In the genomic region with DNA sequence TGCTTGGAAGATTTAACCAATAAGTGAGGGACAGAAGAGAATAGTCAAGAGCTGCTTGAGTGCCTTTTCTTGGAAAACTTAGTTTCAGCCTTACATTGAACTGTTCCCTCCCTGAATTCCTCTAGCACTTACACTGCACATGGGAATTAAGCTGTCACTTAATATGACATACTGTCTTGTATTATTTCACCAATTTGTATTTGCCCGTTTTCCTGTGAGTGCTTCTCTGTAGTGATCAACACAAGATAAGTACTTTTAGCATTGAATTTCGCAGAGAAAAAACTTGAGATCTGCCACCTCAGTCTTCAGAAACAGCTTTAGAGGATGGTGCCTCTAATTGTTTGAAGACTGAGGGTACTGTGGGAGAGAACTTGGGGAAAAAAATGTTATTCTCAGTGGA, we compare ENCODE assay signal across 24 cellular contexts. TPM values are rescaled to one million over a fixed set of nuclear protein-coding genes. Genes with fewer than 3 reads are reported as not detected.
DNase-seq lines count a peak whose midpoint lies in the region; ATAC-seq and TF ChIP-seq lines count a peak whose summit lies in the region.
"Had no signal": no experiment of that assay in that cellular context is flagged by ENCODE, and none has a peak within 500 bp of the region (broad histone marks: within the 10 kb centered on the region; RNA-seq: fewer than 3 reads in every experiment).

No MANE protein-coding gene starts in this region.

- H3K9me2 ChIP-seq in OCI-LY7 (ENCODE audit: insufficient read depth, low read length) (no peaks in the 10 kb centered on the region), neural cell (ENCODE audit: insufficient read depth, low read length) (no peaks in the 10 kb centered on the region)

- no peak for DNase-seq in CD4-positive, CD25-positive, alpha-beta regulatory T cell
- DNase-seq in HEK293T (ENCODE audit: extremely low spot score) (no peak), OCI-LY7 (ENCODE audit: low spot score) (no peak), CD14-positive monocyte (ENCODE audit: low spot score) (no peak), GM20000 (ENCODE audit: low spot score) (no peak), SJCRH30 (no peak)
- DNase-seq: activated CD4-positive, alpha-beta T cell treated with anti-CD3 and anti-CD28 coated beads for 36 hours; activated CD8-positive, alpha-beta T cell treated with anti-CD3 and anti-CD28 coated beads, Interleukin-2, amount 10 ng/mL, durations not matched to agents 7 days and 5 days; activated effector memory CD4-positive, alpha-beta T cell treated with anti-CD3 and anti-CD28 coated beads, Interleukin-2, amount 50 U/mL, for 16 hours; activated T-cell treated with anti-CD3 and anti-CD28 coated beads for 4 hours; C1 segment of cervical spinal cord; GOT3; IMR-90; mesendoderm; NCI-H1105; NCI-H187 treated with DMSO at 0.1 percent for 48 hours; NCI-H226; NCI-H748 treated with DMSO at 0.1 percent for 48 hours; nucleus accumbens; psoas muscle had no signal

- H3K36me3 ChIP-seq in CD4-positive, CD25-positive, alpha-beta regulatory T cell (ENCODE audit: control insufficient read depth, insufficient read depth, low read length) = peaks cover 31% of the 10 kb centered on the region
- H3K36me3 ChIP-seq in OCI-LY7 (ENCODE audit: insufficient read depth, low read length) (peaks cover 66% of the 10 kb centered on the region), neural cell (ENCODE audit: insufficient read depth, low read length) (no peaks in the 10 kb centered on the region), SJCRH30 (peaks cover 17% of the 10 kb centered on the region)

- peaks cover 97% of the 10 kb centered on the region for H3K79me2 ChIP-seq in OCI-LY7 (ENCODE audit: insufficient read depth, low read depth, low read length)
- H3K79me2 ChIP-seq in neural cell (replicated peaks; ENCODE audit: insufficient read depth, low read length) = peaks cover 63% of the 10 kb centered on the region

- no peak overlapping the region for H3K27ac ChIP-seq in CD4-positive, CD25-positive, alpha-beta regulatory T cell (ENCODE audit: insufficient read depth, low read length, poor library complexity, severe bottlenecking)
- no peak overlapping the region for H3K27ac ChIP-seq in OCI-LY7 (ENCODE audit: low read depth, low read length, poor library complexity, severe bottlenecking)
- peak overlapping the region; percentile 60 for H3K27ac ChIP-seq in neural cell (ENCODE audit: low read length)
- H3K27ac ChIP-seq in SJCRH30 = no peak overlapping the region
- H3K27ac ChIP-seq: psoas muscle, tibial nerve had no signal

- no peaks in the 10 kb centered on the region for H3F3A ChIP-seq in neural cell (ENCODE audit: insufficient read depth, low read length, poor library complexity, severe bottlenecking)

- no peaks in the 10 kb centered on the region for H3K27me3 ChIP-seq in CD4-positive, CD25-positive, alpha-beta regulatory T cell (ENCODE audit: control insufficient read depth, insufficient read depth, low read length)
- H3K27me3 ChIP-seq in neural cell (ENCODE audit: insufficient read depth, low read depth, low read length) = no peaks in the 10 kb centered on the region
- H3K27me3 ChIP-seq in SJCRH30 = no peaks in the 10 kb centered on the region
- H3K27me3 ChIP-seq: tibial nerve had no signal

- H4K20me1 ChIP-seq in OCI-LY7 (ENCODE audit: insufficient read depth, low read length) (peaks cover 23% of the 10 kb centered on the region), neural cell (ENCODE audit: insufficient read depth) (no peaks in the 10 kb centered on the region)

- H3K4me3 ChIP-seq in CD4-positive, CD25-positive, alpha-beta regulatory T cell (ENCODE audit: low read depth, low read length) = no peak overlapping the region
- no peak overlapping the region for H3K4me3 ChIP-seq in OCI-LY7 (ENCODE audit: low read depth, low read length, poor library complexity, severe bottlenecking)
- H3K4me3 ChIP-seq in neural cell (ENCODE audit: low read length) = peak overlapping the region; percentile 84
- no peak overlapping the region for H3K4me3 ChIP-seq in SJCRH30
- H3K4me3 ChIP-seq: psoas muscle, tibial nerve had no signal

- no peak for TF ChIP-seq RAD21 in neural cell (conservative IDR thresholded peaks at IDR 0.05)

- no peaks in the 10 kb centered on the region for H3K9me3 ChIP-seq in CD4-positive, CD25-positive, alpha-beta regulatory T cell (ENCODE audit: control insufficient read depth in 2 of 2, low read length in 2 of 2)
- no peaks in the 10 kb centered on the region; the same call in 1 of the 2 replicates for H3K9me3 ChIP-seq in OCI-LY7 (ENCODE audit: low read length)
- H3K9me3 ChIP-seq in neural cell (ENCODE audit: low read length) = no peaks in the 10 kb centered on the region
- no peaks in the 10 kb centered on the region for H3K9me3 ChIP-seq in SJCRH30 (replicated peaks)
- H3K9me3 ChIP-seq: psoas muscle, tibial nerve had no signal

- H3K9me3 Mint-ChIP-seq in CD4-positive, CD25-positive, alpha-beta regulatory T cell = no peaks in the 10 kb centered on the region
- H3K9me3 Mint-ChIP-seq in CD14-positive monocyte = no peaks in the 10 kb centered on the region
- H3K9me3 Mint-ChIP-seq: central memory CD8-positive, alpha-beta T cell; T-helper 2 cell treated with Interferon-gamma antibody and Interleukin-4, amounts not matched to agents 5 μg/mL and 100 μg/mL, for 36 hours had no signal

- no peak overlapping the region for H3K9ac ChIP-seq in neural cell (ENCODE audit: low read length)

- POLR2A ChIA-PET in HEK293T (lab: Yijun Ruan, JAX) (no interaction called here), OCI-LY7 (lab: Charles Lee) (interaction anchor here (0.7 to 2.7 kb wide), 5 partner anchors 9 to 99 kb away, joined by 3 to 21 read pairs (median 4); a partner anchor contains a TSS)

- BruUV-seq in OCI-LY7 (replicated peaks; lab: Mats Ljungman, UMichigan) = no TSS peak

- intact Hi-C loops in OCI-LY7 (cut with micrococcal nuclease; ENCODE audit: unreplicated experiment) (no loop called here), CD14-positive monocyte (cut with micrococcal nuclease) (loop anchor here in 1 of 2 donors (5.0 kb wide), 1 partner anchor 35 kb away; a partner anchor contains a TSS)

- TF ChIP-seq EP300 in neural cell (conservative IDR thresholded peaks at IDR 0.05; ENCODE audit: poor library complexity, severe bottlenecking) = peak; percentile 94

- H3K27ac Mint-ChIP-seq in CD4-positive, CD25-positive, alpha-beta regulatory T cell = no peak overlapping the region
- H3K27ac Mint-ChIP-seq in CD14-positive monocyte = peak overlapping the region in 2 of 7 donors; percentile 19 to 42
- H3K27ac Mint-ChIP-seq: activated CD4-positive, alpha-beta T cell treated with anti-CD3 and anti-CD28 coated beads for 36 hours; activated CD8-positive, alpha-beta T cell treated with anti-CD3 and anti-CD28 coated beads, Interleukin-2, amount 10 ng/mL, durations not matched to agents 7 days and 5 days; T-helper 2 cell treated with Interferon-gamma antibody and Interleukin-4, amounts not matched to agents 5 μg/mL and 100 μg/mL, for 36 hours had no signal

- peaks cover 49 to 91% (median 74%) of the 10 kb centered on the region in 4 donors for H3K4me1 Mint-ChIP-seq in CD4-positive, CD25-positive, alpha-beta regulatory T cell
- H3K4me1 Mint-ChIP-seq in CD14-positive monocyte = peaks cover 44% of the 10 kb centered on the region

- peak overlapping the region in 3 of 4 donors; percentile 25 to 66 (median 52) for H3K4me3 Mint-ChIP-seq in CD4-positive, CD25-positive, alpha-beta regulatory T cell
- H3K4me3 Mint-ChIP-seq in CD14-positive monocyte = no peak overlapping the region
- H3K4me3 Mint-ChIP-seq: activated CD4-positive, alpha-beta T cell treated with anti-CD3 and anti-CD28 coated beads for 36 hours; activated CD8-positive, alpha-beta T cell treated with anti-CD3 and anti-CD28 coated beads, Interleukin-2, amount 10 ng/mL, durations not matched to agents 7 days and 5 days; central memory CD8-positive, alpha-beta T cell; T-helper 2 cell treated with Interferon-gamma antibody and Interleukin-4, amounts not matched to agents 5 μg/mL and 100 μg/mL, for 36 hours had no signal

- CTCF ChIA-PET in HEK293T (lab: Yijun Ruan, JAX) (no interaction called here), OCI-LY7 (lab: Charles Lee; ENCODE audit: unreplicated experiment) (no interaction called here)

- no peaks in the 10 kb centered on the region for H3K27me3 Mint-ChIP-seq in CD4-positive, CD25-positive, alpha-beta regulatory T cell
- H3K27me3 Mint-ChIP-seq in CD14-positive monocyte (ENCODE audit: low read depth in 3 of 3) = peaks cover 0 to 3% (median 0%) of the 10 kb centered on the region in 3 donors
- H3K27me3 Mint-ChIP-seq: activated CD4-positive, alpha-beta T cell treated with anti-CD3 and anti-CD28 coated beads for 36 hours; central memory CD8-positive, alpha-beta T cell had no signal

- TF ChIP-seq CTCF in OCI-LY7 (conservative IDR thresholded peaks at IDR 0.05; ENCODE audit: low read length) (no peak), neural cell (IDR thresholded peaks at IDR 0.05; ENCODE audit: poor library complexity, severe bottlenecking) (no peak), CD14-positive monocyte (IDR thresholded peaks at IDR 0.05) (no peak), GM20000 (IDR thresholded peaks at IDR 0.05; ENCODE audit: extremely low read depth, missing control alignments) (no peak)

- ATAC-seq in CD4-positive, CD25-positive, alpha-beta regulatory T cell (ENCODE audit: low read depth in 2 of 2) = no peak
- ATAC-seq: activated CD4-positive, alpha-beta T cell treated with anti-CD3 and anti-CD28 coated beads for 36 hours; activated CD8-positive, alpha-beta T cell treated with anti-CD3 and anti-CD28 coated beads, Interleukin-2, amount 10 ng/mL, durations not matched to agents 7 days and 5 days; psoas muscle had no signal

- peaks cover 35% of the 10 kb centered on the region for H3K4me1 ChIP-seq in CD4-positive, CD25-positive, alpha-beta regulatory T cell (ENCODE audit: control insufficient read depth, insufficient read depth, low read length, poor library complexity, severe bottlenecking)
- H3K4me1 ChIP-seq in OCI-LY7 (ENCODE audit: insufficient read depth, low read length, poor library complexity, severe bottlenecking) (peaks cover 43% of the 10 kb centered on the region), SJCRH30 (peaks cover 5% of the 10 kb centered on the region; the same call in 1 of the 2 replicates)

- H3K4me2 ChIP-seq in OCI-LY7 (ENCODE audit: low read length) = peak overlapping the region; percentile 50
- peak overlapping the region; percentile 20 for H3K4me2 ChIP-seq in neural cell (ENCODE audit: low read length)

- H2AFZ ChIP-seq in OCI-LY7 (ENCODE audit: low read length) (no peak overlapping the region), neural cell (ENCODE audit: low read depth, low read length) (no peak overlapping the region)

- peaks cover 18% of the 10 kb centered on the region for H3K36me3 Mint-ChIP-seq in CD4-positive, CD25-positive, alpha-beta regulatory T cell
- H3K36me3 Mint-ChIP-seq in CD14-positive monocyte = peaks cover 19 to 38% of the 10 kb centered on the region in 2 donors

RNA-seq across cellular contexts. Expression of a gene that starts 3.7 kb away (rescaled TPM):
- 73.2 TPM for total RNA-seq in CD4-positive, CD25-positive, alpha-beta regulatory T cell
- 100 to 1,000 TPM; 166 to 266 (median 195) TPM for polyA plus RNA-seq in CD4-positive, CD25-positive, alpha-beta regulatory T cell
- 38.3 and 39.6 TPM in 2 replicates for total RNA-seq in OCI-LY7 (2014; rRNA removed; shearing (Covaris generic))
- 168 and 212 TPM in 2 replicates for total RNA-seq in OCI-LY7 (2022)
- 84.7 and 99.4 TPM in 2 replicates for polyA plus RNA-seq in neural cell
- 69.6 and 201 TPM in 2 replicates for polyA minus RNA-seq in neural cell
- 100 to 1,000 TPM; 150 to 185 TPM for polyA plus RNA-seq in CD14-positive monocyte
- total RNA-seq in SJCRH30 (2014; rRNA removed; shearing (Covaris generic)) = 61.3 and 77.8 TPM in 2 replicates

RNA-seq across cellular contexts. Expression of a gene that starts 3.9 kb away (rescaled TPM):
- total RNA-seq in CD4-positive, CD25-positive, alpha-beta regulatory T cell = 33.4 TPM
- 10 to 100 TPM in 1 of 4 donors, 1 to 10 TPM in 3; 5.4 to 11.3 (median 7.4) TPM for polyA plus RNA-seq in CD4-positive, CD25-positive, alpha-beta regulatory T cell
- total RNA-seq in OCI-LY7 (2014; rRNA removed; shearing (Covaris generic)) = 19.0 and 20.3 TPM in 2 replicates
- 29.1 and 29.2 TPM in 2 replicates for total RNA-seq in OCI-LY7 (2022)
- 2.7 and 10.3 TPM in 2 replicates for polyA plus RNA-seq in neural cell
- polyA minus RNA-seq in neural cell = 11.4 and 16.7 TPM in 2 replicates
- polyA plus RNA-seq in CD14-positive monocyte = 1 to 10 TPM; 3.5 to 3.6 TPM
- 4.9 and 5.7 TPM in 2 replicates for total RNA-seq in SJCRH30 (2014; rRNA removed; shearing (Covaris generic))

RNA-seq across cellular contexts. Expression of a gene that starts 36.0 kb away (rescaled TPM):
- 10.8 TPM for total RNA-seq in CD4-positive, CD25-positive, alpha-beta regulatory T cell
- polyA plus RNA-seq in CD4-positive, CD25-positive, alpha-beta regulatory T cell = 1 to 10 TPM; 1.4 to 2.2 (median 1.9) TPM
- 49.4 and 56.3 TPM in 2 replicates for total RNA-seq in OCI-LY7 (2014; rRNA removed; shearing (Covaris generic))
- total RNA-seq in OCI-LY7 (2022) = 42.6 and 44.8 TPM in 2 replicates
- polyA plus RNA-seq in neural cell (16.3 and 16.9 TPM in 2 replicates), CD14-positive monocyte (1 to 10 TPM; 2.3 to 3.9 TPM)
- 26.6 and 29.9 TPM in 2 replicates for polyA minus RNA-seq in neural cell
- total RNA-seq in SJCRH30 (2014; rRNA removed; shearing (Covaris generic)) = 10.4 and 10.8 TPM in 2 replicates

Comparison
In these comparisons a context has a peak if more than half of its experiments do, and no peak if none do; other contexts are left out.
1. H3K4me3 Mint-ChIP-seq: peak in CD4-positive, CD25-positive, alpha-beta regulatory T cell (3 of 4); none in CD14-positive monocyte (0 of 2).